11 cellular contexts compared by ENCODE assay signal in the genomic region with DNA sequence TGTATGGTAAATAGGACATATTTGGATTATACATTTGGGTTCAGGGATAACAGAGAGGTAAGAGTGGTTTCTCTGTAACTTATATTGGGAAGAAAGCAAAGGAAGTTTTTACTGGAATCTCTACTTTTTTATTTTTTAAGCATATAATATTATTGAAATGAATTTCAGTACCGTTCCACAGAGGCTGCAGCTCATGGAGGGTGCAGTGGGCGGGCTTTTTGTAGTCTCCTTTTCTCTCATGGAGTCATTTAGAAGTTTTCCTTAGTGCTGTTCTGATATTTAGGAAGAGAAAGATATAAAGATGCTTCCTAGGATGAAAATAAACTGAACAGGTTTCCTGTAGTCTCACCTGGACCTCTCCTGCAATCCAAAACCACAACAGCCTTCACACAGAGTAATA.
DNase-seq lines count a peak whose midpoint lies in the region; ATAC-seq and TF ChIP-seq lines count a peak whose summit lies in the region.
"Had no signal": no experiment of that assay in that cellular context is flagged by ENCODE, and none has a peak within 500 bp of the region (broad histone marks: within the 10 kb centered on the region; RNA-seq: fewer than 3 reads in every experiment).

No MANE protein-coding gene starts in this region.

- H3K36me3 Mint-ChIP-seq in activated T-cell treated with anti-CD3 and anti-CD28 coated beads, Interleukin-2, amount 50 U/mL, for 4 hours (ENCODE audit: insufficient read depth) = no peaks in the 10 kb centered on the region

- TF ChIP-seq POLR2A in stomach (IDR thresholded peaks at IDR 0.05) = no peak

- H3K4me1 ChIP-seq in iPS-20b (ENCODE audit: insufficient read depth, low read length) (peaks cover 15% of the 10 kb centered on the region; the same call in 1 of the 2 replicates), stomach (no peaks in the 10 kb centered on the region)

- intact Hi-C loops in stomach (cut with DNase I; ENCODE audit: low total_unique reads) = no loop called here

- TF ChIP-seq CTCF in WI38 (IDR thresholded peaks at IDR 0.05; ENCODE audit: low read depth, low read length) (no peak), stomach (IDR thresholded peaks at IDR 0.05) (no peak)

- ATAC-seq in activated T-cell treated with anti-CD3 and anti-CD28 coated beads, Interleukin-2, amount 50 U/mL, for 4 hours = no peak
- ATAC-seq in GM21381 (IDR thresholded peaks at IDR 0.05; ENCODE audit: unreplicated experiment) = no peak
- ATAC-seq: GM12878 had no signal

- H3K27me3 Mint-ChIP-seq in activated T-cell treated with anti-CD3 and anti-CD28 coated beads, Interleukin-2, amount 50 U/mL, for 4 hours (ENCODE audit: low read depth) = no peaks in the 10 kb centered on the region

- H3K36me3 ChIP-seq in iPS-20b (ENCODE audit: insufficient read depth, low read depth, low read length) = no peaks in the 10 kb centered on the region
- H3K36me3 ChIP-seq in stomach = no peaks in the 10 kb centered on the region

- H3K4me3 ChIP-seq in WI38 (ENCODE audit: low read depth, low read length) = peak overlapping the region; percentile 37
- peak overlapping the region; percentile 5; the same call in 1 of the 2 replicates for H3K4me3 ChIP-seq in iPS-20b (ENCODE audit: low read length)
- H3K4me3 ChIP-seq in stomach = peak overlapping the region in 3 of 4 donors; percentile 37 to 43 (median 38)

- no peak for TF ChIP-seq EP300 in stomach (IDR thresholded peaks at IDR 0.05)

- DNase-seq in activated T-cell treated with anti-CD3 and anti-CD28 coated beads, Interleukin-2, amount 50 U/mL, for 4 hours = no peak
- DNase-seq in activated T-cell treated with anti-CD3 and anti-CD28 coated beads, Interleukin-2, amount 50 U/mL, for 48 hours = no peak
- DNase-seq in stomach (no peak), NCI-H1417 (lab: John Stamatoyannopoulos, UW) (no peak), HCEC 1CT (no peak)
- DNase-seq: AML-193, retina had no signal

- H3K9me3 Mint-ChIP-seq in activated T-cell treated with anti-CD3 and anti-CD28 coated beads, Interleukin-2, amount 50 U/mL, for 4 hours = no peaks in the 10 kb centered on the region

- peak overlapping the region; percentile 76 for H3K4me3 Mint-ChIP-seq in activated T-cell treated with anti-CD3 and anti-CD28 coated beads, Interleukin-2, amount 50 U/mL, for 4 hours

- WGBS in stomach, 5 donors = 81 to 91% (median 84%) methylated on average over 2 of the region's 2 CpGs

- H3K27me3 ChIP-seq in iPS-20b (ENCODE audit: insufficient read depth, low read length) = no peaks in the 10 kb centered on the region
- no peaks in the 10 kb centered on the region for H3K27me3 ChIP-seq in stomach

- H3K4me1 Mint-ChIP-seq in activated T-cell treated with anti-CD3 and anti-CD28 coated beads, Interleukin-2, amount 50 U/mL, for 4 hours (ENCODE audit: low read depth) = peaks cover 6% of the 10 kb centered on the region

- no peak overlapping the region for H3K27ac ChIP-seq in iPS-20b (ENCODE audit: low read length)
- H3K27ac ChIP-seq in stomach = no peak overlapping the region

- no peaks in the 10 kb centered on the region for H3K9me3 ChIP-seq in iPS-20b (ENCODE audit: insufficient read depth, low read depth, low read length)
- H3K9me3 ChIP-seq in stomach = no peaks in the 10 kb centered on the region

- no peak overlapping the region for H3K9ac ChIP-seq in iPS-20b (ENCODE audit: low read depth, low read length)
